In genomic region chr6:149140910-149141290, GRCh38 we compare ENCODE assay signal across 11 cellular contexts.
DNase-seq lines count a peak whose midpoint lies in the region; ATAC-seq and TF ChIP-seq lines count a peak whose summit lies in the region.
"Had no signal": no experiment of that assay in that cellular context is flagged by ENCODE, and none has a peak within 500 bp of the region (broad histone marks: within the 10 kb centered on the region; RNA-seq: fewer than 3 reads in every experiment).

No MANE protein-coding gene starts in this region.

- H3K27me3 ChIP-seq in tibial nerve = no peaks in the 10 kb centered on the region

- no peak for TF ChIP-seq POLR2A in tibial nerve (IDR thresholded peaks at IDR 0.05)

- 24 to 39% methylated on average over 1 of the region's 1 CpG for WGBS in tibial nerve, 2 donors

- no peaks in the 10 kb centered on the region for H3K36me3 ChIP-seq in tibial nerve

- DNase-seq in activated T-cell treated with anti-CD3 and anti-CD28 coated beads, Interleukin-2, amount 50 U/mL, for 72 hours = no peak
- DNase-seq in activated T-cell treated with anti-CD3 and anti-CD28 coated beads, Interleukin-2, amount 50 U/mL, for 1 hour = no peak
- no peak for DNase-seq in tibial nerve (ENCODE audit: low spot score in 2 of 2)
- no peak for DNase-seq in NCI-H748 treated with DMSO at 0.1 percent for 48 hours (lab: John Stamatoyannopoulos, UW)
- DNase-seq in NCI-H146 (lab: John Stamatoyannopoulos, UW) = no peak
- DNase-seq in AG08395 (ENCODE audit: low spot score) = no peak
- DNase-seq: amniotic stem cell, nephron progenitor cell had no signal

- H3K27ac Mint-ChIP-seq in activated T-cell treated with anti-CD3 and anti-CD28 coated beads, Interleukin-2, amount 50 U/mL, for 72 hours = peak overlapping the region; percentile 100
- peak overlapping the region; percentile 100 for H3K27ac Mint-ChIP-seq in activated naive CD8-positive, alpha-beta T cell
- H3K27ac Mint-ChIP-seq: nephron progenitor cell had no signal

- H3K27me3 Mint-ChIP-seq in activated T-cell treated with anti-CD3 and anti-CD28 coated beads, Interleukin-2, amount 50 U/mL, for 72 hours (ENCODE audit: low read depth) = no peaks in the 10 kb centered on the region
- H3K27me3 Mint-ChIP-seq in activated naive CD8-positive, alpha-beta T cell = no peaks in the 10 kb centered on the region

- H3K4me1 ChIP-seq in tibial nerve = peaks cover 0 to 4% (median 0%) of the 10 kb centered on the region in 4 donors

- H3K9me3 ChIP-seq in tibial nerve = no peaks in the 10 kb centered on the region

- TF ChIP-seq CTCF in tibial nerve (IDR thresholded peaks at IDR 0.05) = no peak

- H3K4me1 Mint-ChIP-seq in activated T-cell treated with anti-CD3 and anti-CD28 coated beads, Interleukin-2, amount 50 U/mL, for 72 hours (ENCODE audit: low read depth) = peaks cover 57% of the 10 kb centered on the region
- H3K4me1 Mint-ChIP-seq in activated naive CD8-positive, alpha-beta T cell (ENCODE audit: low read depth) = peaks cover 46% of the 10 kb centered on the region

- ATAC-seq in activated T-cell treated with anti-CD3 and anti-CD28 coated beads, Interleukin-2, amount 50 U/mL, for 72 hours (replicated peaks in 1 of 2) = peak; percentile 67 to 76
- ATAC-seq in HG03045 (IDR thresholded peaks at IDR 0.05; ENCODE audit: unreplicated experiment) = peak; percentile 45

- TF ChIP-seq EP300 in tibial nerve (IDR thresholded peaks at IDR 0.05) = no peak

- peaks cover 2 to 4% of the 10 kb centered on the region in 2 donors for H3K9me3 Mint-ChIP-seq in activated T-cell treated with anti-CD3 and anti-CD28 coated beads, Interleukin-2, amount 50 U/mL, for 72 hours
- H3K9me3 Mint-ChIP-seq in activated naive CD8-positive, alpha-beta T cell (ENCODE audit: low read depth) = peaks cover 9% of the 10 kb centered on the region

- H3K4me3 ChIP-seq in tibial nerve = no peak overlapping the region
- H3K4me3 ChIP-seq: SK-N-MC had no signal

- H3K4me3 Mint-ChIP-seq in activated T-cell treated with anti-CD3 and anti-CD28 coated beads, Interleukin-2, amount 50 U/mL, for 72 hours = peak overlapping the region; percentile 78 to 97
- peak overlapping the region; percentile 83 for H3K4me3 Mint-ChIP-seq in activated naive CD8-positive, alpha-beta T cell
- H3K4me3 Mint-ChIP-seq: nephron progenitor cell had no signal

- peak overlapping the region in 3 of 4 donors; percentile 45 to 72 (median 48) for H3K27ac ChIP-seq in tibial nerve
- H3K27ac ChIP-seq: SK-N-MC had no signal

- peaks cover 14 to 33% of the 10 kb centered on the region in 2 donors for H3K36me3 Mint-ChIP-seq in activated T-cell treated with anti-CD3 and anti-CD28 coated beads, Interleukin-2, amount 50 U/mL, for 72 hours (ENCODE audit: insufficient read depth in 2 of 2)
- peaks cover 19% of the 10 kb centered on the region for H3K36me3 Mint-ChIP-seq in activated naive CD8-positive, alpha-beta T cell
